ENCODE assay signal across 11 cellular contexts in genomic region chr18:46067431-46068007, GRCh38. TPM values are rescaled to one million over a fixed set of nuclear protein-coding genes. Genes with fewer than 3 reads are reported as not detected.
DNase-seq lines count a peak whose midpoint lies in the region; ATAC-seq, FAIRE-seq and TF ChIP-seq lines count a peak whose summit lies in the region.
"Had no signal": no experiment of that assay in that cellular context is flagged by ENCODE, and none has a peak within 500 bp of the region (broad histone marks: within the 10 kb centered on the region; RNA-seq: fewer than 3 reads in every experiment).

No MANE protein-coding gene starts in this region.

- no peak for FAIRE-seq in H1 (lab: Jason Lieb, UNC)

- H3K79me2 ChIP-seq in H1 (ENCODE audit: control insufficient read depth in 1 of 2, insufficient read depth in 2 of 2, low read length in 2 of 2), result no peaks in the 10 kb centered on the region

- no peak overlapping the region for H4K8ac ChIP-seq in H1 (ENCODE audit: extremely low read depth, insufficient read depth, low read length)

- H3K36me3 ChIP-seq in H1 (ENCODE audit: control insufficient read depth in 2 of 4, insufficient read depth in 4 of 4, low read length in 3 of 4), result no peaks in the 10 kb centered on the region
- no peaks in the 10 kb centered on the region for H3K36me3 ChIP-seq in gastrocnemius medialis
- H3K36me3 ChIP-seq: adrenal gland had no signal

- H3K4ac ChIP-seq in H1 (replicated peaks; ENCODE audit: insufficient read length, low read depth, low read length), result no peak overlapping the region

- H3K4me1 ChIP-seq in H1 (replicated peaks in 1 of 4; ENCODE audit: control insufficient read depth in 3 of 4, insufficient read depth in 4 of 4, low read length in 3 of 4) (peaks cover 0 to 6% (median 0%) of the 10 kb centered on the region in 4 experiments; a peak in 2 of 7 replicates), gastrocnemius medialis (peaks cover 9 to 12% of the 10 kb centered on the region in 2 donors)

- H3K23ac ChIP-seq in H1 (ENCODE audit: insufficient read length), result no peak overlapping the region

- POLR2A ChIA-PET in H1 (lab: Charles Lee; ENCODE audit: partially characterized antibody), result interaction anchor here (0.6 to 0.7 kb wide), 2 partner anchors 20 to 168 kb away, joined by 3 read pairs; no protein-coding TSS in a partner anchor

- no peaks in the 10 kb centered on the region for H3K79me1 ChIP-seq in H1 (ENCODE audit: low read depth, low read length)

- no peak for TF ChIP-seq EP300 in H1 (IDR thresholded peaks at IDR 0.05; ENCODE audit: borderline replicate concordance in 1 of 2, low read depth in 2 of 2, low read length in 2 of 2)

- no peak overlapping the region for H4K91ac ChIP-seq in H1 (replicated peaks; ENCODE audit: insufficient read length, low read length)

- no peak overlapping the region for H3K56ac ChIP-seq in H1 (replicated peaks; ENCODE audit: insufficient read length, low read depth, low read length)

- ATAC-seq in gastrocnemius medialis, result peak; percentile 89 to 94

- H3K27ac ChIP-seq in H1 (ENCODE audit: low read depth, low read length) (no peak overlapping the region), gastrocnemius medialis (peak overlapping the region; percentile 17 to 74 (median 58))
- H3K27ac ChIP-seq: adrenal gland had no signal

- in situ Hi-C loops in gastrocnemius medialis (cut with MboI; ENCODE audit: low sequenced_read_pairs in 4 of 4), result loop anchor here in 2 of 4 donors (25.0 kb wide), 2 partner anchors 380 to 405 kb away; no protein-coding TSS in a partner anchor
- in situ Hi-C loops in G401 (cut with HindIII; ENCODE audit: low sequenced_read_pairs), result no loop called here

- no peak overlapping the region for H3K9ac ChIP-seq in H1 (replicated peaks in 1 of 4; ENCODE audit: extremely low read depth in 1 of 4, low read depth in 3 of 4, low read length in 3 of 4)

- H2BK12ac ChIP-seq in H1 (ENCODE audit: low read depth, low read length), result no peak overlapping the region

- peaks cover 11% of the 10 kb centered on the region; the same call in 1 of the 2 replicates for H3K23me2 ChIP-seq in H1 (ENCODE audit: low read depth, low read length)

- H4K5ac ChIP-seq in H1 (ENCODE audit: insufficient read length, low read depth, low read length), result no peak overlapping the region

- no peak overlapping the region for H2AFZ ChIP-seq in H1 (ENCODE audit: low read length)

- H3K4me2 ChIP-seq in H1 (ENCODE audit: insufficient read depth in 1 of 2, low read depth in 2 of 2, low read length in 2 of 2), result no peak overlapping the region

- H4K20me1 ChIP-seq in H1 (replicated peaks in 1 of 2; ENCODE audit: control insufficient read depth in 1 of 2, insufficient read depth in 2 of 2, low read length in 2 of 2), result no peaks in the 10 kb centered on the region

- TF ChIP-seq RAD21 in H1 (IDR thresholded peaks at IDR 0.05 in 1 of 2, conservative IDR thresholded peaks at IDR 0.05 in 1 of 2; ENCODE audit: low read depth in 2 of 2, low read length in 2 of 2), result no peak

- WGBS in H1 (ENCODE audit: extremely low coverage in 1 of 2, insufficient coverage in 1 of 2, insufficient read length in 1 of 2, insufficient replicate concordance in 2 of 2, low coverage in 1 of 2, low lambda C conversion rate in 2 of 2, missing lambda C conversion rate in 1 of 2), 2 experiments, result 90% methylated on average over 4 of the region's 5 CpGs; no CpG with 5 or more reads in 1 of the 2 experiments

- H2BK20ac ChIP-seq in H1 (ENCODE audit: low read length), result no peak overlapping the region

- no peak overlapping the region for H3K14ac ChIP-seq in H1 (ENCODE audit: insufficient read length)

- H2AK5ac ChIP-seq in H1 (ENCODE audit: low read depth, low read length), result no peak overlapping the region

- H2BK5ac ChIP-seq in H1 (ENCODE audit: low read depth, low read length), result no peak overlapping the region

- intact Hi-C loops in gastrocnemius medialis (cut with DNase I; ENCODE audit: low total_unique reads), result no loop called here

- no peak overlapping the region for H2BK15ac ChIP-seq in H1 (ENCODE audit: low read length)

- no peak for TF ChIP-seq POLR2A in H1 (IDR thresholded peaks at IDR 0.05; ENCODE audit: control extremely low read depth in 1 of 2, low read depth in 2 of 2, low read length in 2 of 2)
- peak in 1 of 2 donors; percentile 43 for TF ChIP-seq POLR2A in gastrocnemius medialis (IDR thresholded peaks at IDR 0.05)

- H3K9me3 ChIP-seq in H1 (ENCODE audit: insufficient read depth in 2 of 2, low read depth in 1 of 2, low read length in 1 of 2) (no peaks in the 10 kb centered on the region), gastrocnemius medialis (no peaks in the 10 kb centered on the region)
- H3K9me3 ChIP-seq: adrenal gland had no signal

- H3K18ac ChIP-seq in H1 (ENCODE audit: extremely low read depth, low read length), result no peak overlapping the region

- H3K27me3 ChIP-seq in H1 (replicated peaks in 1 of 4; ENCODE audit: control insufficient read depth in 3 of 4, extremely low read depth in 1 of 4, insufficient read depth in 3 of 4, low read length in 3 of 4) (peaks cover 4 to 21% (median 19%) of the 10 kb centered on the region in 4 experiments), gastrocnemius medialis (no peaks in the 10 kb centered on the region)
- H3K27me3 ChIP-seq: adrenal gland had no signal

- no peak overlapping the region for H2BK120ac ChIP-seq in H1 (replicated peaks; ENCODE audit: low read depth, low read length)

- CTCF ChIA-PET in H1 (lab: Charles Lee; ENCODE audit: partially characterized antibody), result interaction anchor here (0.6 kb wide), 1 partner anchor 474 kb away, joined by 3 read pairs; no protein-coding TSS in a partner anchor

- peak; percentile 32 for DNase-seq in DMS 273 (lab: John Stamatoyannopoulos, UW; ENCODE audit: unreplicated experiment)
- DNase-seq in DMS 273 treated with DMSO at 0.1 percent for 48 hours (lab: John Stamatoyannopoulos, UW), result no peak
- peak; percentile 84 for DNase-seq in NCI-H69 (lab: John Stamatoyannopoulos, UW)
- peak in 1 of 2 experiments; percentile 19 for DNase-seq in H1 (ENCODE audit: low read depth in 1 of 2, low spot score in 2 of 2)
- peak; percentile 48 to 77 for DNase-seq in gastrocnemius medialis
- DNase-seq in COLO829 (ENCODE audit: low spot score), result no peak
- DNase-seq in G401 (ENCODE audit: low spot score), result no peak
- no peak for DNase-seq in activated naive CD4-positive, alpha-beta T cell (lab: John Stamatoyannopoulos, UW)
- DNase-seq: 8988T, adrenal gland, NCI-H1436 had no signal

- H3K4me3 ChIP-seq in H1 (ENCODE audit: extremely low read depth in 1 of 4, insufficient read depth in 2 of 4, low read depth in 3 of 4, low read length in 4 of 4) (no peak overlapping the region), gastrocnemius medialis (no peak overlapping the region)
- H3K4me3 ChIP-seq: adrenal gland had no signal

- TF ChIP-seq CTCF in H1 (IDR thresholded peaks at IDR 0.05; ENCODE audit: control extremely low read depth in 1 of 3, insufficient read depth in 1 of 3, low read depth in 1 of 3, low read length in 3 of 3), result no peak
- TF ChIP-seq CTCF in gastrocnemius medialis (IDR thresholded peaks at IDR 0.05 in 4 of 5, conservative IDR thresholded peaks at IDR 0.05 in 1 of 5), result no peak

TF ChIP-seq in H1, 55 proteins besides CTCF, POLR2A, EP300 and RAD21:
- no peak for TF ChIP-seq GABPA (IDR thresholded peaks at IDR 0.05; ENCODE audit: borderline replicate concordance, insufficient read depth, low read length)
- TF ChIP-seq SRF (IDR thresholded peaks at IDR 0.05; ENCODE audit: low read depth, low read length), result peak; percentile 86
- TF ChIP-seq POLR2AphosphoS5 (IDR thresholded peaks at IDR 0.05; ENCODE audit: low read depth, low read length), result no peak
TF ChIP-seq in H1: peak in this region for 1.

RNA-seq across cellular contexts. Expression of gene PSTPIP2, which starts 4.5 kb away (rescaled TPM):
- 2.4 and 2.7 TPM in 2 replicates for total RNA-seq in H1 (2021; fragmentation: NEBNext Ultra II Directional; extraction: Animal tissue kit (Norgen Biotek cat#: 25700))
- 0.93 and 1.8 TPM in 2 replicates for polyA plus RNA-seq in H1 (2011; rRNA removed)
- 1.6 TPM for polyA plus RNA-seq in H1 (2011; cell fraction: cytosol; rRNA removed)
- polyA plus RNA-seq in H1 (2011; cell fraction: nucleus; rRNA removed), result 1.2 TPM
- 1.1 to 2.5 TPM (median 1.3 TPM) in 4 replicates for polyA plus RNA-seq in H1 (2012, experiment 1 of 2)
- polyA plus RNA-seq in H1 (2012, experiment 2 of 2), result 0.22 TPM
- polyA plus RNA-seq in H1 (2013, experiment 1 of 2), result 2.6 TPM
- 2.6 TPM for polyA plus RNA-seq in H1 (2013, experiment 2 of 2)
- 1.1 and 1.3 TPM in 2 replicates for polyA minus RNA-seq in H1 (2011; rRNA and poly(A)+ RNA removed)
- polyA minus RNA-seq in H1 (2011; cell fraction: cytosol; rRNA and poly(A)+ RNA removed), result 3.2 TPM
- polyA minus RNA-seq in H1 (2011; cell fraction: nucleus; rRNA and poly(A)+ RNA removed), result 2.3 TPM
- total RNA-seq in gastrocnemius medialis, result 10 to 100 TPM in 2 of 4 donors, 1 to 10 TPM in 2; 8.4 to 18.2 (median 10.3) TPM
- total RNA-seq in G401 (2014; rRNA removed; shearing (Covaris generic)), result 18.9 and 19.0 TPM in 2 replicates

RNA-seq across cellular contexts. Expression of gene ATP5F1A, which starts 30.6 kb away (rescaled TPM):
- total RNA-seq in H1 (2021; fragmentation: NEBNext Ultra II Directional; extraction: Animal tissue kit (Norgen Biotek cat#: 25700)), result 669 and 685 TPM in 2 replicates
- polyA plus RNA-seq in H1 (2011; rRNA removed), result 796 and 970 TPM in 2 replicates
- 1,314 TPM for polyA plus RNA-seq in H1 (2011; cell fraction: cytosol; rRNA removed)
- 497 TPM for polyA plus RNA-seq in H1 (2011; cell fraction: nucleus; rRNA removed)
- 617 to 814 TPM (median 732 TPM) in 4 replicates for polyA plus RNA-seq in H1 (2012, experiment 1 of 2)
- 128 TPM for polyA plus RNA-seq in H1 (2012, experiment 2 of 2)
- 353 TPM for polyA plus RNA-seq in H1 (2013, experiment 1 of 2)
- 337 TPM for polyA plus RNA-seq in H1 (2013, experiment 2 of 2)
- polyA minus RNA-seq in H1 (2011; rRNA and poly(A)+ RNA removed), result 1,058 and 1,152 TPM in 2 replicates
- 466 TPM for polyA minus RNA-seq in H1 (2011; cell fraction: cytosol; rRNA and poly(A)+ RNA removed)
- polyA minus RNA-seq in H1 (2011; cell fraction: nucleus; rRNA and poly(A)+ RNA removed), result 236 TPM
- total RNA-seq in gastrocnemius medialis, result 1,000 to 10,000 TPM in 1 of 4 donors, 100 to 1,000 TPM in 3; 845 to 1,536 (median 877) TPM
- total RNA-seq in G401 (2014; rRNA removed; shearing (Covaris generic)), result 912 and 973 TPM in 2 replicates

RNA-seq across cellular contexts. Expression of gene HAUS1, which starts 36.7 kb away (rescaled TPM):
- total RNA-seq in H1 (2021; fragmentation: NEBNext Ultra II Directional; extraction: Animal tissue kit (Norgen Biotek cat#: 25700)), result 91.7 and 104 TPM in 2 replicates
- 44.2 and 104 TPM in 2 replicates for polyA plus RNA-seq in H1 (2011; rRNA removed)
- polyA plus RNA-seq in H1 (2011; cell fraction: cytosol; rRNA removed), result 108 TPM
- 24.2 TPM for polyA plus RNA-seq in H1 (2011; cell fraction: nucleus; rRNA removed)
- polyA plus RNA-seq in H1 (2012, experiment 1 of 2), result 78.7 to 123 TPM (median 96.1 TPM) in 4 replicates
- polyA plus RNA-seq in H1 (2012, experiment 2 of 2), result 25.4 TPM
- 116 TPM for polyA plus RNA-seq in H1 (2013, experiment 1 of 2)
- polyA plus RNA-seq in H1 (2013, experiment 2 of 2), result 124 TPM
- 31.3 and 34.1 TPM in 2 replicates for polyA minus RNA-seq in H1 (2011; rRNA and poly(A)+ RNA removed)
- polyA minus RNA-seq in H1 (2011; cell fraction: cytosol; rRNA and poly(A)+ RNA removed), result 36.3 TPM
- polyA minus RNA-seq in H1 (2011; cell fraction: nucleus; rRNA and poly(A)+ RNA removed), result 21.8 TPM
- total RNA-seq in gastrocnemius medialis, result 10 to 100 TPM in 3 of 4 donors, 1 to 10 TPM in 1; 8.1 to 20.6 (median 13.3) TPM
- 237 and 250 TPM in 2 replicates for total RNA-seq in G401 (2014; rRNA removed; shearing (Covaris generic))

Comparison
In these comparisons a context has a peak if more than half of its experiments do, and no peak if none do; other contexts are left out.
1. DNase-seq: peak in DMS 273 (single experiment), NCI-H69 (single experiment) and gastrocnemius medialis (2 of 2); none in DMS 273 treated with DMSO at 0.1 percent for 48 hours (single experiment), COLO829 (single experiment), G401 (single experiment) and activated naive CD4-positive, alpha-beta T cell (0 of 4).